Comparison of ENCODE assay signal across 8 cellular contexts in genomic region chr3:128112406-128112968, GRCh38. TPM values are rescaled to one million over a fixed set of nuclear protein-coding genes. Genes with fewer than 3 reads are reported as not detected.
DNase-seq lines count a peak whose midpoint lies in the region; ATAC-seq and TF ChIP-seq lines count a peak whose summit lies in the region.

No MANE protein-coding gene starts in this region.

- no peaks in the 10 kb centered on the region for H3K9me3 Mint-ChIP-seq in HFFc6

- H3K27me3 ChIP-seq in A673 (replicated peaks; ENCODE audit: insufficient read depth, low read depth, low read length, poor library complexity), result no peaks in the 10 kb centered on the region

- H3K27ac ChIP-seq in A673 (ENCODE audit: low read depth, low read length, poor library complexity, severe bottlenecking), result peak overlapping the region; percentile 33

- ATAC-seq in GM19397 (IDR thresholded peaks at IDR 0.05; ENCODE audit: unreplicated experiment), result no peak
- no peak for ATAC-seq in GM19467 (IDR thresholded peaks at IDR 0.05; ENCODE audit: unreplicated experiment)

- CTCF ChIA-PET in A673 (lab: Charles Lee), result no interaction called here

- no peaks in the 10 kb centered on the region for H3K4me1 ChIP-seq in A673 (ENCODE audit: insufficient read depth, low read length, poor library complexity, severe bottlenecking)

- no peak for TF ChIP-seq CTCF in A673 (conservative IDR thresholded peaks at IDR 0.05; ENCODE audit: low read depth, low read length)
- peak; percentile 25 for TF ChIP-seq CTCF in HFFc6 (IDR thresholded peaks at IDR 0.05)
- TF ChIP-seq CTCF in GM20000 (IDR thresholded peaks at IDR 0.05; ENCODE audit: extremely low read depth, missing control alignments), result no peak

- DNase-seq in A673 (ENCODE audit: low spot score), result peak; percentile 49
- peak; percentile 92 for DNase-seq in HFFc6
- peak; percentile 54 for DNase-seq in T1000 (lab: John Stamatoyannopoulos, UW)
- peak; percentile 89 to 94 for DNase-seq in dermis microvascular lymphatic vessel endothelial cell (ENCODE audit: low read depth in 2 of 2)
- peak; percentile 51 for DNase-seq in stimulated activated CD4-positive, alpha-beta T cell treated with anti-CD3 and anti-CD28 coated beads, Interleukin-4, amount 100 ng/mL, for 24 hours
- no peak for DNase-seq in GM20000 (ENCODE audit: low spot score)

- H3K9me3 ChIP-seq in A673 (ENCODE audit: low read depth, low read length, poor library complexity, severe bottlenecking), result no peaks in the 10 kb centered on the region

- peaks cover 34% of the 10 kb centered on the region for H3K4me1 Mint-ChIP-seq in HFFc6 (ENCODE audit: low read depth)

- H3K4me3 Mint-ChIP-seq in HFFc6, result peak overlapping the region; percentile 61

- peaks cover 40% of the 10 kb centered on the region for H3K36me3 Mint-ChIP-seq in HFFc6 (ENCODE audit: low read depth)

- H3K27me3 Mint-ChIP-seq in HFFc6 (ENCODE audit: insufficient read depth), result no peaks in the 10 kb centered on the region; the same call in 1 of the 2 replicates

- POLR2A ChIA-PET in A673 (lab: Charles Lee; ENCODE audit: low non-redundant PET), result no interaction called here

- H3K4me3 ChIP-seq in A673 (ENCODE audit: low read depth, low read length, poor library complexity, severe bottlenecking), result no peak overlapping the region

- intact Hi-C loops in A673 (cut with micrococcal nuclease; ENCODE audit: unreplicated experiment), result no loop called here

- BruUV-seq in A673 (replicated peaks; lab: Mats Ljungman, UMichigan), result no TSS peak

- H3K36me3 ChIP-seq in A673 (ENCODE audit: insufficient read depth, low read length, poor library complexity, severe bottlenecking), result peaks cover 66% of the 10 kb centered on the region

- peak overlapping the region; percentile 89 for H3K27ac Mint-ChIP-seq in HFFc6

RNA-seq across cellular contexts. Expression of gene RUVBL1, which starts 11.1 kb away (rescaled TPM):
- total RNA-seq in A673 (2021) (153 and 156 TPM in 2 replicates), dermis microvascular lymphatic vessel endothelial cell (37.6 and 52.2 TPM in 2 replicates)
- 10 to 100 TPM; 61.2 to 75.4 (median 69.2) TPM for total RNA-seq in HFFc6 (2021; fragmentation: NEBNext Ultra II Directional; extraction: Animal tissue kit (Norgen Biotek cat#: 25700))

RNA-seq across cellular contexts. Expression of gene EEFSEC, which starts 40.8 kb away (rescaled TPM):
- total RNA-seq in A673 (2021) (19.7 and 23.2 TPM in 2 replicates), dermis microvascular lymphatic vessel endothelial cell (1.8 and 2.8 TPM in 2 replicates)
- 10 to 100 TPM in 4 of 6 experiments, 1 to 10 TPM in 2; 8.2 to 11.6 (median 11.0) TPM for total RNA-seq in HFFc6 (2021; fragmentation: NEBNext Ultra II Directional; extraction: Animal tissue kit (Norgen Biotek cat#: 25700))
